Comparison of ENCODE assay signal across 8 cellular contexts in the genomic region with DNA sequence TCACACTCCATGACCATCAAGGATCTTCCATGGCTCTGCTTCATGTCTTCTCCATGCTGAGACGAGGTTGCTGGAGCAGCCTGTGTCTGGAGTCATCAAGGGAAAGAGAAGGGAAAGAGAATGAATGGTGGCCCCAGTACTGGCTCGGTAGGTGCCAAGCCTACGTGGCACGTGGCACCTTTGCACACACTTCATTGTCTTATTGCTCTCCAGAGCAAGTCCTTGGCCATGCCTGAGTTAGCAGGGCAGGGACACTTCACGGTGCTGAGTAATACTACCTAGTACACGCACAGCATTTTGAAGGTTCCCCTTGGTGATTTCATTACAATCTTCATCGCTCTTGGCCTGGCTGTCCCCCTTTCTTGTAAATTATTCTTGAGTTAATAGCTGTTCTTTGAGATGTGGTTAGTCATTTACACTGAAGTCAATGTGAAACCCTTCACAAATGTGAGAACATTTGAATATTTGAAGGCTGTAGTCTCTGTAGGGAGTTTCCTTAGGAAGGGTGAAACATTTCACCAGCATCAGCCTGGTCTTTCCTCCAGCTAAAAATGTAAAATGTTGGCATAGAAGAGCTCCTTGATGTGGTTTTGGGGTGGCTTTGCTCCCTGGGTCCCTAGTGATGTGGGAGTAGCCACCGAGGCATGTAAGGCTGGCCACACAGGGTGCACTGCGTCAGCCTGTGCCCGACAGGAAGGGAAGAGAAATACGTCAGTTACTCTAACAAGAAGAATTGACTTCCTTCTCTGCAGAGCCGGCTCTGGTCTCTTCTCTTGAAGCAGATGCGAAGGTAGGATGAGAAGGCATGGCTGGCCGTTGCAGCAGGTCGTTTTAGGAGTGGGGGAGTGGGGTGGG. TPM values are rescaled to one million over a fixed set of nuclear protein-coding genes. Genes with fewer than 3 reads are reported as not detected.
DNase-seq lines count a peak whose midpoint lies in the region; ATAC-seq and TF ChIP-seq lines count a peak whose summit lies in the region.

SYTL3 (plus strand) TSS at position 766 of the 855 bp plus-strand sequence. CDS start 13,215 bp downstream, outside the sequence.

- H3K4me1 ChIP-seq in ascending aorta: peaks cover 0 to 14% of the 10 kb centered on the region in 2 donors
- peaks cover 2 to 12% of the 10 kb centered on the region in 2 donors for H3K4me1 ChIP-seq in lung (ENCODE audit: control insufficient read depth in 2 of 2, insufficient read depth in 2 of 2, low read length in 2 of 2)

- peak; percentile 84 for DNase-seq in AG10803 (ENCODE audit: low read depth)
- DNase-seq in T-helper 2 cell: peak; percentile 47 to 95 (median 78)
- DNase-seq in ascending aorta (ENCODE audit: low spot score in 2 of 2): peak; percentile 59 to 85
- DNase-seq in lung (ENCODE audit: low spot score): peak; percentile 76
- peak; percentile 37 to 39 for DNase-seq in stimulated activated CD8-positive, alpha-beta memory T cell treated with anti-CD3 and anti-CD28 coated beads, Interleukin-7, amount 100 ng/mL, for 1 hour (ENCODE audit: low read depth in 2 of 2)
- no peak for DNase-seq in COLO668 (lab: John Stamatoyannopoulos, UW; ENCODE audit: unreplicated experiment)

- H3K9me3 ChIP-seq in ascending aorta (no peaks in the 10 kb centered on the region), lung (ENCODE audit: control insufficient read depth in 2 of 2, insufficient read depth in 1 of 2, low read length in 1 of 2) (peaks cover 0 to 2% of the 10 kb centered on the region in 2 donors)

- intact Hi-C loops in ascending aorta (cut with DNase I): loop anchor here (10.0 kb wide), 2 partner anchors 885 to 1075 kb away; partner anchors contain the start of gene WTAP

- H3K4me3 ChIP-seq in AG10803 (ENCODE audit: low read length): no peak within 1 kb of the TSS
- H3K4me3 ChIP-seq in ascending aorta: peak within 1 kb of the TSS in 1 of 2 donors; percentile 5
- no peak within 1 kb of the TSS for H3K4me3 ChIP-seq in lung

- WGBS in lung, 2 donors: 31 to 36% methylated on average over 15 of the region's 15 CpGs

- H3K27ac ChIP-seq in ascending aorta: peak within 1 kb of the TSS; percentile 72 to 83
- peak within 1 kb of the TSS; percentile 84 to 88 for H3K27ac ChIP-seq in lung (ENCODE audit: low read depth in 1 of 2, low read length in 1 of 2)

- H3K36me3 ChIP-seq in ascending aorta (no peaks in the 10 kb centered on the region), lung (ENCODE audit: control insufficient read depth in 2 of 2, insufficient read depth in 2 of 2, low read length in 2 of 2) (no peaks in the 10 kb centered on the region)

- TF ChIP-seq CTCF in AG10803 (conservative IDR thresholded peaks at IDR 0.05; ENCODE audit: low read length) (no peak), ascending aorta (IDR thresholded peaks at IDR 0.05) (no peak), lung (IDR thresholded peaks at IDR 0.05; ENCODE audit: control extremely low read depth, extremely low read depth) (no peak)

- H3K27me3 ChIP-seq in ascending aorta (no peaks in the 10 kb centered on the region), lung (ENCODE audit: control insufficient read depth, insufficient read depth) (no peaks in the 10 kb centered on the region)

- ATAC-seq in GM19328 (IDR thresholded peaks at IDR 0.05; ENCODE audit: unreplicated experiment): peak; percentile 49
- ATAC-seq in HG03439 (IDR thresholded peaks at IDR 0.05; ENCODE audit: unreplicated experiment): peak; percentile 53
- peak; percentile 31 for ATAC-seq in lung (ENCODE audit: insufficient read depth, low FRiP score)

RNA-seq across cellular contexts. Expression of gene SYTL3, which starts in this region (rescaled TPM):
- total RNA-seq in ascending aorta (4.7 TPM), lung (10 to 100 TPM; 14.8 to 20.0 TPM)
- polyA plus RNA-seq in lung: 10 to 100 TPM in 1 of 2 donors, 1 to 10 TPM in 1; 6.5 to 16.4 TPM
